8 cellular contexts compared by ENCODE assay signal in the genomic region with DNA sequence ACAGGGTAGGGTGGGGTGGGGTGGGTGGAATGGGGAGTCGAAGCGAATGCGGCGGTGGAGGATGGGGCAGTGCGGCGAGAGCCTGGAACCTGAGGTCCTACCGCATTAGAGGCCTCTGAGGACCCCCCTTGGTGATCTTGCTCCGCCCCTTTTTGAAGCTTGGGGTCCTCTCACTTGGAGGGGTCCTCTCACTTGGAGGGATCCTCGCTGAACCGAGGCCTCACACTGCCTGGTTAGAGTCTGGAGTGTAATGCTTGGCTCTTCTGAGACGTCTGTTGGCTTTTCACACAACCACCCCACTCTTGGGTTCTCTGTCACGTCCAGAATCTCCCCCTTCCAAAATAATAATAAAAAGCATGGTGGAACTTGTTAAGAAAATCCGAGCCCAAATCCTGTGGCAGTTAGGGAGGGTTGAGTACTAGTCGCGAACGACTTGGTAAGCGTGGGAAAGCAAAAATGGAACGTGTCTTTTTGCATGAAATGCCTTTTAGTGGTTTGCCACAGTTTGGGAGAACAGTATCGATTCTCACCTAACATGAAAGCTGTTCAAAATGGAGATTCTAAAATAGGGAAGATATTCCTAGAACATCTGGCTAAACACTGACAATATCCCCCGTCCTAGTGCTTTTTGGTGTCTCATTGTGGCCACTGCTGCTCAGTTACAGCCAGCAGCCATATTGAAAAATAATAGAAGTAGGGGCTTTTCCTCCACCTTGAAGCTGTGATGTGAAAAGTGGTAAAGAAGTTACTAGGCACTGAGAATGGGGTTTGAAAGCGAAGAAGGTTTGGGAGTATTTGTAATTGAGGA. TPM values are rescaled to one million over a fixed set of nuclear protein-coding genes. Genes with fewer than 3 reads are reported as not detected.
DNase-seq lines count a peak whose midpoint lies in the region; ATAC-seq and TF ChIP-seq lines count a peak whose summit lies in the region.

No MANE protein-coding gene starts in this region.

- H3K27ac ChIP-seq in heart right ventricle (peak overlapping the region; percentile 10 to 100 (median 94)), SK-N-MC (peak overlapping the region; percentile 80), sigmoid colon (peak overlapping the region; percentile 96 to 98 (median 97))

- peaks cover 0 to 47% (median 30%) of the 10 kb centered on the region in 9 donors for H3K4me1 ChIP-seq in heart right ventricle
- peaks cover 0 to 38% (median 23%) of the 10 kb centered on the region in 4 donors for H3K4me1 ChIP-seq in sigmoid colon

- H3K36me3 ChIP-seq in heart right ventricle (peaks cover 0 to 39% (median 22%) of the 10 kb centered on the region in 9 donors), SK-N-MC (ENCODE audit: insufficient read depth, low read length) (peaks cover 29% of the 10 kb centered on the region), sigmoid colon (peaks cover 0 to 37% (median 12%) of the 10 kb centered on the region in 4 donors)

- TF ChIP-seq EP300 in sigmoid colon (IDR thresholded peaks at IDR 0.05) = no peak

- no peak for ATAC-seq in heart right ventricle
- ATAC-seq in Right ventricle myocardium inferior = no peak
- no peak for ATAC-seq in HG02852 (IDR thresholded peaks at IDR 0.05; ENCODE audit: unreplicated experiment)
- ATAC-seq in GM21423 (IDR thresholded peaks at IDR 0.05; ENCODE audit: unreplicated experiment) = no peak

- TF ChIP-seq POLR2A in sigmoid colon (IDR thresholded peaks at IDR 0.05) = peak in 1 of 2 donors; percentile 40

- no peaks in the 10 kb centered on the region for H3K27me3 ChIP-seq in heart right ventricle
- H3K27me3 ChIP-seq in sigmoid colon = no peaks in the 10 kb centered on the region

- DNase-seq in heart right ventricle (no peak), Right ventricle myocardium inferior (ENCODE audit: missing footprints) (no peak), SK-N-MC (ENCODE audit: low read depth, low spot score) (no peak), fibroblast of pulmonary artery (ENCODE audit: low read depth) (peak; percentile 19), sigmoid colon (no peak), iPS-NIHi7 (ENCODE audit: extremely low spot score) (no peak)

- H3K9ac ChIP-seq in SK-N-MC (ENCODE audit: insufficient read length) = peak overlapping the region; percentile 93

- TF ChIP-seq CTCF in heart right ventricle (IDR thresholded peaks at IDR 0.05) (no peak), fibroblast of pulmonary artery (IDR thresholded peaks at IDR 0.05; ENCODE audit: low read length, missing control alignments) (no peak), sigmoid colon (IDR thresholded peaks at IDR 0.05) (no peak)

- H3K9me3 ChIP-seq in heart right ventricle = no peaks in the 10 kb centered on the region
- H3K9me3 ChIP-seq in SK-N-MC (ENCODE audit: low read depth, low read length) = no peaks in the 10 kb centered on the region
- no peaks in the 10 kb centered on the region for H3K9me3 ChIP-seq in sigmoid colon

- H3K4me3 ChIP-seq in heart right ventricle (peak overlapping the region; percentile 60 to 91 (median 74)), SK-N-MC (peak overlapping the region; percentile 99), fibroblast of pulmonary artery (replicated peaks; ENCODE audit: low read depth, low read length) (peak overlapping the region; percentile 92), sigmoid colon (peak overlapping the region; percentile 72 to 86 (median 80))

- 5 to 6% methylated on average over 21 of the region's 21 CpGs for WGBS in heart right ventricle, 2 donors
- 4 to 5% methylated on average over 21 of the region's 21 CpGs for WGBS in sigmoid colon, 2 donors

- intact Hi-C loops in heart right ventricle (cut with DNase I) (loop anchor here in 9 of 10 donors (1.0 to 10.0 kb wide), 6 partner anchors 70 to 140 kb away; a partner anchor contains a TSS), Right ventricle myocardium inferior (cut with DNase I) (loop anchor here (1.0 to 10.0 kb wide), 3 partner anchors 70 to 333 kb away; a partner anchor contains a TSS), sigmoid colon (cut with DNase I) (loop anchor here (1.0 to 2.0 kb wide), 3 partner anchors 69 to 139 kb away; a partner anchor contains a TSS)

RNA-seq across cellular contexts. Expression of a gene that starts 0.8 kb away (rescaled TPM):
- total RNA-seq in heart right ventricle (10 to 100 TPM; 58.0 to 71.6 (median 59.8) TPM), Right ventricle myocardium inferior (74.1 TPM), sigmoid colon (10 to 100 TPM; 32.4 to 72.8 (median 51.2) TPM)
- polyA plus RNA-seq in heart right ventricle (100 to 1,000 TPM in 1 of 2 donors, 10 to 100 TPM in 1; 86.3 to 123 TPM), sigmoid colon (10 to 100 TPM; 54.7 to 78.7 (median 74.9) TPM)
